ENCODE assay signal across 8 cellular contexts in the genomic region with DNA sequence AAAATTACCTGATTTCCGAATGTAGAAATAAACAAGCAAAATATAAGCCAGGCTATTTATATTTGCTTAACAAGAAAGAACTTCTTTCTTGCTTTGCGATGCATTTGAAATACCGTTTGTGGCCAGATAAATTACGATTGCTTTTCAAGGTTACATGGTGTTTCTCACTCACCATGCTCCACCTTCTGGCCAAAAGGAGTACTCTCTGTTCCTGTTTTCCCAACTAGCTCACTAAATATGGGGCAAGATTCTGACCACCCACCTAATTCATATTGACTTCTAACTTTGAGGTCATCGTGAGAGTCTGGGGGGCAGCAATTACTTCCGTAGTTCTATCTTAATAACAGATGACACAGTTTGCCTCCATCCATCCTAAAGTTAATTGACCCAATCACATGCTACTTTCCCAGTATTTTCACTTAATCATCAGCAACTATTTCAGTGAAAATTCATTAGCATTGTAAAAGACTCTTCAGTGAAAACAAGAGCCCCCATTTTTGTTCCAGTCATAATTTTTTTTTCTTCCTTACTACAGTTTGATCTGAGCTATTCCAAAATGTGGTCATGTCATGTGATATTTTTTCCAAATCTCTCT. TPM values are rescaled to one million over a fixed set of nuclear protein-coding genes. Genes with fewer than 3 reads are reported as not detected.
DNase-seq lines count a peak whose midpoint lies in the region; ATAC-seq, FAIRE-seq and TF ChIP-seq lines count a peak whose summit lies in the region.

No MANE protein-coding gene starts in this region.

- H3K36me3 ChIP-seq in body of pancreas (replicated peaks in 1 of 2; ENCODE audit: insufficient read depth in 1 of 2, low read depth in 2 of 2), result no peaks in the 10 kb centered on the region
- peaks cover 0 to 30% (median 0%) of the 10 kb centered on the region in 6 donors for H3K36me3 ChIP-seq in spleen

- POLR2A ChIA-PET in A549 (lab: Yijun Ruan, JAX), result interaction anchor here (0.7 kb wide), 1 partner anchor 86 kb away, joined by 3 read pairs; no protein-coding TSS in a partner anchor

- FAIRE-seq in A549 (lab: Jason Lieb, UNC) (no peak), HTR-8/SVneo (lab: Jason Lieb, UNC) (peak; percentile 31)

- intact Hi-C loops in body of pancreas (cut with DNase I) (no loop called here), spleen (cut with DNase I; ENCODE audit: low total_unique reads) (loop anchor here (5.0 kb wide), 1 partner anchor 91 kb away; no protein-coding TSS in a partner anchor)

- H3K4me3 ChIP-seq in A549, result no peak overlapping the region
- H3K4me3 ChIP-seq in body of pancreas, result no peak overlapping the region
- peak overlapping the region in 1 of 8 donors; percentile 38 for H3K4me3 ChIP-seq in spleen

- H3K27ac ChIP-seq in A549 (no peak overlapping the region), body of pancreas (no peak overlapping the region), spleen (peak overlapping the region in 2 of 8 donors; percentile 33 to 34)

- H3K4me1 ChIP-seq in A549 (peaks cover 5% of the 10 kb centered on the region; the same call in 1 of the 3 replicates), body of pancreas (peaks cover 20% of the 10 kb centered on the region), spleen (peaks cover 0 to 19% (median 7%) of the 10 kb centered on the region in 6 donors)

- DNase-seq in A549 (ENCODE audit: low read depth in 1 of 2, low spot score in 1 of 2) (peak; percentile 8 to 50), GM04504 (ENCODE audit: low read depth) (peak; percentile 13), HTR-8/SVneo (ENCODE audit: insufficient read length, low spot score) (peak; percentile 48), NCI-H82 (lab: John Stamatoyannopoulos, UW) (peak; percentile 78), body of pancreas (peak; percentile 59 to 70 (median 60)), iPS-NIHi11 (ENCODE audit: low spot score) (peak; percentile 51), spleen (no peak)
- no peak for DNase-seq in activated CD4-positive, CD25-positive, alpha-beta regulatory T cell treated with anti-CD3 and anti-CD28 coated beads, Interleukin-2, amount 50 U/mL, for 72 hours

- no peak for TF ChIP-seq EP300 in A549 (IDR thresholded peaks at IDR 0.05)

- no peak for TF ChIP-seq POLR2A in A549 (IDR thresholded peaks at IDR 0.05; ENCODE audit: low read length)
- TF ChIP-seq POLR2A in body of pancreas (IDR thresholded peaks at IDR 0.05), result no peak
- no peak for TF ChIP-seq POLR2A in spleen (IDR thresholded peaks at IDR 0.05)

- WGBS in A549 (ENCODE audit: missing lambda C conversion rate), result 1% methylated on average over 6 of the region's 6 CpGs
- WGBS in body of pancreas, 2 donors, result 1% methylated on average over 6 of the region's 6 CpGs
- 1 to 7% (median 3%) methylated on average over 6 of the region's 6 CpGs for WGBS in spleen, 5 donors

- H3K4me2 ChIP-seq in A549, result peak overlapping the region; percentile 55

- TF ChIP-seq CTCF in A549 (IDR thresholded peaks at IDR 0.05) (peak; percentile 70), body of pancreas (IDR thresholded peaks at IDR 0.05) (peak; percentile 47 to 97 (median 92)), spleen (IDR thresholded peaks at IDR 0.05 in 8 of 11, conservative IDR thresholded peaks at IDR 0.05 in 3 of 11) (peak in 10 of 11 experiments; percentile 36 to 82 (median 74))

- H3K9me3 ChIP-seq in A549, result no peaks in the 10 kb centered on the region
- H3K9me3 ChIP-seq in body of pancreas, result no peaks in the 10 kb centered on the region
- no peaks in the 10 kb centered on the region for H3K9me3 ChIP-seq in spleen

- peak; percentile 84 to 85 for ATAC-seq in A549
- ATAC-seq in body of pancreas, result peak; percentile 83

- no peaks in the 10 kb centered on the region for H3K27me3 ChIP-seq in body of pancreas
- H3K27me3 ChIP-seq in spleen (replicated peaks in 1 of 7), result no peaks in the 10 kb centered on the region

- peak; percentile 59 to 67; a peak in 4 of 5 replicates for TF ChIP-seq RAD21 in A549 (conservative IDR thresholded peaks at IDR 0.05 in 1 of 2, IDR thresholded peaks at IDR 0.05 in 1 of 2)

- CTCF ChIA-PET in A549 (lab: Yijun Ruan, JAX), result interaction anchor here (0.6 to 4.0 kb wide), 25 partner anchors 8 to 304 kb away, joined by 3 to 39 read pairs (median 4); no protein-coding TSS in a partner anchor

TF ChIP-seq in A549, 52 proteins besides CTCF, POLR2A, EP300 and RAD21:
- TF ChIP-seq CEBPB (IDR thresholded peaks at IDR 0.05) (no peak), RARB (CRISPR knock-in tag; IDR thresholded peaks at IDR 0.05) (no peak), RNF2 (IDR thresholded peaks at IDR 0.05; ENCODE audit: borderline replicate concordance, low read depth) (no peak), SMC3 (IDR thresholded peaks at IDR 0.05) (peak; percentile 84), ZFP36 (IDR thresholded peaks at IDR 0.05; ENCODE audit: borderline replicate concordance, partially characterized antibody) (no peak), ELK1 (IDR thresholded peaks at IDR 0.05; ENCODE audit: low read depth, low read length) (no peak), FOSB (CRISPR knock-in tag; IDR thresholded peaks at IDR 0.05) (no peak), KDM5A (IDR thresholded peaks at IDR 0.05) (no peak)
TF ChIP-seq in A549: peak in this region for 1.

RNA-seq across cellular contexts. Expression of gene ACP3, which starts 25.9 kb away (rescaled TPM):
- polyA plus RNA-seq in A549 (2011; rRNA removed) (0.19 and 0.33 TPM in 2 replicates), A549 (2017; fragmentation: RNase III; extraction: RNeasy Plus Mini Kit Qiagen cat#74134 plus additional on column Dnase treatment) (0.09 to 0.21 TPM in 2 of 3 replicates, not detected in the other), spleen (under 1 TPM; 0.09 to 0.54 (median 0.22) TPM)
- 0.06 TPM in 1 of 2 replicates, not detected in the other for polyA plus RNA-seq in A549 (2012; cell fraction: cytosol; rRNA removed)
- polyA plus RNA-seq in A549 (2012; cell fraction: nucleus; rRNA removed), result not detected in 2 replicates
- polyA minus RNA-seq in A549 (2011; rRNA and poly(A)+ RNA removed), result 0.44 and 0.91 TPM in 2 replicates
- total RNA-seq in body of pancreas (1 to 10 TPM in 1 of 2 donors, under 1 TPM in 1; 0.33 to 1.6 TPM), spleen (10 to 100 TPM in 2 of 7 donors, 1 to 10 TPM in 5; 3.1 to 16.3 (median 9.0) TPM)

Comparison
In these comparisons a context has a peak if more than half of its experiments do, and no peak if none do; other contexts are left out.
1. DNase-seq: peak in A549 (2 of 2), GM04504 (single experiment), HTR-8/SVneo (single experiment), NCI-H82 (single experiment), body of pancreas (4 of 4) and iPS-NIHi11 (single experiment); none in spleen (single experiment) and activated CD4-positive, CD25-positive, alpha-beta regulatory T cell treated with anti-CD3 and anti-CD28 coated beads, Interleukin-2, amount 50 U/mL, for 72 hours (single experiment).
2. Peak in every context shown above with its lines, with median percentiles within 50 percentile points of each other: CTCF ChIP-seq.